9 cellular contexts compared by ENCODE assay signal in genomic region chr19:1037553-1038115, GRCh38. TPM values are rescaled to one million over a fixed set of nuclear protein-coding genes. Genes with fewer than 3 reads are reported as not detected.
A peak's percentile ranks its signal among the peaks of the same experiment; 100 is the strongest.
DNase-seq lines count a peak whose midpoint lies in the region; ATAC-seq and TF ChIP-seq lines count a peak whose summit lies in the region.
"Had no signal": no experiment of that assay in that cellular context is flagged by ENCODE, and none has a peak within 500 bp of the region (broad histone marks: within the 10 kb centered on the region; RNA-seq: fewer than 3 reads in every experiment).

No MANE protein-coding gene starts in this region.

- no peak for TF ChIP-seq CTCF in A673 (conservative IDR thresholded peaks at IDR 0.05; ENCODE audit: low read depth, low read length)

- intact Hi-C loops in A673 (cut with micrococcal nuclease; ENCODE audit: unreplicated experiment) = no loop called here

- H3K36me3 ChIP-seq in A673 (ENCODE audit: insufficient read depth, low read length, poor library complexity, severe bottlenecking) = peaks cover 18% of the 10 kb centered on the region

- no peaks in the 10 kb centered on the region for H3K9me3 Mint-ChIP-seq in activated CD4-positive, alpha-beta memory T cell treated with anti-CD3 and anti-CD28 coated beads, Interleukin-2, amount 10 ng/mL, durations not matched to agents 7 days and 5 days
- H3K9me3 Mint-ChIP-seq in memory B cell = no peaks in the 10 kb centered on the region

- peaks cover 55% of the 10 kb centered on the region for H3K36me3 Mint-ChIP-seq in activated CD4-positive, alpha-beta memory T cell treated with anti-CD3 and anti-CD28 coated beads, Interleukin-2, amount 10 ng/mL, durations not matched to agents 7 days and 5 days (ENCODE audit: low read depth)
- peaks cover 22% of the 10 kb centered on the region for H3K36me3 Mint-ChIP-seq in memory B cell

- peak overlapping the region; percentile 90 for H3K27ac Mint-ChIP-seq in activated CD4-positive, alpha-beta memory T cell treated with anti-CD3 and anti-CD28 coated beads, Interleukin-2, amount 10 ng/mL, durations not matched to agents 7 days and 5 days
- H3K27ac Mint-ChIP-seq in memory B cell = peak overlapping the region; percentile 95

- CTCF ChIA-PET in A673 (lab: Charles Lee) = no interaction called here
- CTCF ChIA-PET in activated CD4-positive, alpha-beta memory T cell treated with anti-CD3 and anti-CD28 coated beads, Interleukin-2, amount 10 ng/mL, durations not matched to agents 7 days and 5 days (lab: Charles Lee) = interaction anchor here (0.7 to 6.4 kb wide), 2 partner anchors 10 to 28 kb away, joined by 3 to 34 read pairs; partner anchors contain the start of gene CNN2

- no peaks in the 10 kb centered on the region for H3K9me3 ChIP-seq in A673 (ENCODE audit: low read depth, low read length, poor library complexity, severe bottlenecking)

- peak overlapping the region; percentile 5 for H3K27ac ChIP-seq in A673 (ENCODE audit: low read depth, low read length, poor library complexity, severe bottlenecking)

- H3K27me3 ChIP-seq in A673 (replicated peaks; ENCODE audit: insufficient read depth, low read depth, low read length, poor library complexity) = no peaks in the 10 kb centered on the region

- peaks cover 71% of the 10 kb centered on the region for H3K4me1 Mint-ChIP-seq in activated CD4-positive, alpha-beta memory T cell treated with anti-CD3 and anti-CD28 coated beads, Interleukin-2, amount 10 ng/mL, durations not matched to agents 7 days and 5 days
- peaks cover 39% of the 10 kb centered on the region for H3K4me1 Mint-ChIP-seq in memory B cell

- no peak overlapping the region for H3K4me3 ChIP-seq in A673 (ENCODE audit: low read depth, low read length, poor library complexity, severe bottlenecking)

- H3K4me3 Mint-ChIP-seq in activated CD4-positive, alpha-beta memory T cell treated with anti-CD3 and anti-CD28 coated beads, Interleukin-2, amount 10 ng/mL, durations not matched to agents 7 days and 5 days = peak overlapping the region; percentile 47
- H3K4me3 Mint-ChIP-seq in memory B cell = peak overlapping the region; percentile 100

- no peaks in the 10 kb centered on the region for H3K27me3 Mint-ChIP-seq in activated CD4-positive, alpha-beta memory T cell treated with anti-CD3 and anti-CD28 coated beads, Interleukin-2, amount 10 ng/mL, durations not matched to agents 7 days and 5 days
- no peaks in the 10 kb centered on the region for H3K27me3 Mint-ChIP-seq in memory B cell

- DNase-seq in A673 (ENCODE audit: low spot score) = no peak
- no peak for DNase-seq in activated CD4-positive, alpha-beta memory T cell treated with anti-CD3 and anti-CD28 coated beads, Interleukin-2, amount 10 ng/mL, durations not matched to agents 7 days and 5 days
- DNase-seq in memory B cell (ENCODE audit: low spot score in 2 of 2) = peak in 1 of 2 donors; percentile 58
- no peak for DNase-seq in GOT3 (lab: John Stamatoyannopoulos, UW)
- DNase-seq in CD1c-positive myeloid dendritic cell (ENCODE audit: extremely low spot score) = no peak
- DNase-seq: SHP77 had no signal

- ATAC-seq in GM18909 (IDR thresholded peaks at IDR 0.05; ENCODE audit: poor library complexity, unreplicated experiment) (peak; percentile 4), memory B cell (ENCODE audit: low read depth) (peak; percentile 1), GM18907 (IDR thresholded peaks at IDR 0.05; ENCODE audit: unreplicated experiment) (no peak), GM19035 (IDR thresholded peaks at IDR 0.05; ENCODE audit: unreplicated experiment) (no peak)

- POLR2A ChIA-PET in A673 (lab: Charles Lee; ENCODE audit: low non-redundant PET) = no interaction called here
- POLR2A ChIA-PET in activated CD4-positive, alpha-beta memory T cell treated with anti-CD3 and anti-CD28 coated beads, Interleukin-2, amount 10 ng/mL, durations not matched to agents 7 days and 5 days (lab: Charles Lee) = interaction anchor here (1.0 to 7.2 kb wide), 8 partner anchors 10 to 50 kb away, joined by 3 to 134 read pairs (median 6); partner anchors contain the start of genes ARHGAP45, CNN2, RNU6-2 and TMEM259

- peaks cover 21% of the 10 kb centered on the region for H3K4me1 ChIP-seq in A673 (ENCODE audit: insufficient read depth, low read length, poor library complexity, severe bottlenecking)

- no TSS peak for BruUV-seq in A673 (replicated peaks; lab: Mats Ljungman, UMichigan)

RNA-seq across cellular contexts. Expression of gene ABCA7, which starts 2.3 kb away (rescaled TPM):
- 12.0 and 21.2 TPM in 2 replicates for total RNA-seq in A673 (2021)
- total RNA-seq in activated CD4-positive, alpha-beta memory T cell treated with anti-CD3 and anti-CD28 coated beads, Interleukin-2, amount 10 ng/mL, durations not matched to agents 7 days and 5 days = 10 to 100 TPM; 92.7 to 95.1 TPM

RNA-seq across cellular contexts. Expression of gene CNN2, which starts 11.2 kb away (rescaled TPM):
- total RNA-seq in A673 (2021) = 112 and 146 TPM in 2 replicates
- total RNA-seq in activated CD4-positive, alpha-beta memory T cell treated with anti-CD3 and anti-CD28 coated beads, Interleukin-2, amount 10 ng/mL, durations not matched to agents 7 days and 5 days = 100 to 1,000 TPM; 513 to 519 TPM

RNA-seq across cellular contexts. Expression of gene RNU6-2, which starts 16.3 kb away (rescaled TPM):
- not detected in 2 replicates for total RNA-seq in A673 (2021)
- total RNA-seq in activated CD4-positive, alpha-beta memory T cell treated with anti-CD3 and anti-CD28 coated beads, Interleukin-2, amount 10 ng/mL, durations not matched to agents 7 days and 5 days = not detected

RNA-seq across cellular contexts. Expression of gene TMEM259, which starts 16.7 kb away (rescaled TPM):
- total RNA-seq in A673 (2021) = 151 and 170 TPM in 2 replicates
- total RNA-seq in activated CD4-positive, alpha-beta memory T cell treated with anti-CD3 and anti-CD28 coated beads, Interleukin-2, amount 10 ng/mL, durations not matched to agents 7 days and 5 days = 100 to 1,000 TPM; 181 TPM

RNA-seq across cellular contexts. Expression of gene ARHGAP45, which starts 29.3 kb away (rescaled TPM):
- 3.2 and 3.4 TPM in 2 replicates for total RNA-seq in A673 (2021)
- 100 to 1,000 TPM; 419 to 437 TPM for total RNA-seq in activated CD4-positive, alpha-beta memory T cell treated with anti-CD3 and anti-CD28 coated beads, Interleukin-2, amount 10 ng/mL, durations not matched to agents 7 days and 5 days

Comparison
In these comparisons a context has a peak if more than half of its experiments do, and no peak if none do; other contexts are left out.
1. ATAC-seq: peak in GM18909 (single experiment) and memory B cell (single experiment); none in GM18907 (single experiment) and GM19035 (single experiment).